Comparison of ENCODE assay signal across 8 cellular contexts in the genomic region with DNA sequence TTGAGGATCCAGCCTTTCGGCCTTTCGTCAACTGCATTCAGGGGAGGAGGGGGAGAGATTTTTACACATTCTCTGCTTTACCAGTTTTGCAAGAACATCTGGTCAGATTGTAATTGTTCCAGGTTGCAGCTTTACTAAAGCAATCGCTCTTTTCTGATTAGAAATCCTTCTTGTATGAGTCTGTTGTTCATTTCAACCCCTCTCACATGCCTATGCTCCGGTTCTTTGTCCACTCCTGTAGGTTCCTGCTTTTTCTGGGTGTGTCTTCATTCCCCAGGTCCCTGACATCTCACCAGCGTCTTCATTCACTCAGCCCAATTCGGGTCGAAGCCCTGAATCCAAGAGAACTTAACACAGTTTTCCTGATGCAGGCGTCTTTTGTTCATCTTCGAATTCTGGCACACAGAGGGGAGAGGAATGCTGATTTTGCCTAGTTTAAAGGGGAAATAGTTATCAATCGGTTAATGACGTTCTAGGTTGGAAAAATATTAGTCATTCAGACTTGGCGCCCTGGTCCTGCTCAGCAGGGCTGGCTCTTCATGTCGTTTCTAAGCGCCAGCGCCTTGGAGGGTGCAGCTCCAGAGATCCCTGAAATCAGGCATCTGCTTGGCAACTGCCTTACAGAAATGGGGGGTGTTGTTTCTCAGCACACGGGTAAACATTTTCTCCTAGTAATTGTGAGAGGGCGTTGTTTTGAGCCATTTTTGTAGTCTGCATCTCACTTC. TPM values are rescaled to one million over a fixed set of nuclear protein-coding genes. Genes with fewer than 3 reads are reported as not detected.
A peak's percentile ranks its signal among the peaks of the same experiment; 100 is the strongest.
DNase-seq lines count a peak whose midpoint lies in the region; ATAC-seq and TF ChIP-seq lines count a peak whose summit lies in the region.

No MANE protein-coding gene starts in this region.

- peaks cover 15% of the 10 kb centered on the region for H3K4me1 ChIP-seq in upper lobe of right lung

- H3K27me3 ChIP-seq in upper lobe of right lung, result no peaks in the 10 kb centered on the region

- TF ChIP-seq CTCF in upper lobe of right lung (IDR thresholded peaks at IDR 0.05), result no peak

- H3K4me3 ChIP-seq in upper lobe of right lung, result peak overlapping the region; percentile 66

- H3K9me3 Mint-ChIP-seq in activated T-cell treated with anti-CD3 and anti-CD28 coated beads, Interleukin-2, amount 50 U/mL, for 4 hours, result no peaks in the 10 kb centered on the region
- H3K9me3 Mint-ChIP-seq in memory B cell, result peaks cover 2% of the 10 kb centered on the region

- peaks cover 14% of the 10 kb centered on the region for H3K4me1 Mint-ChIP-seq in activated T-cell treated with anti-CD3 and anti-CD28 coated beads, Interleukin-2, amount 50 U/mL, for 4 hours (ENCODE audit: low read depth)
- H3K4me1 Mint-ChIP-seq in memory B cell, result peaks cover 7% of the 10 kb centered on the region

- no peaks in the 10 kb centered on the region for H3K9me3 ChIP-seq in upper lobe of right lung

- DNase-seq in activated T-cell treated with anti-CD3 and anti-CD28 coated beads, Interleukin-2, amount 50 U/mL, for 4 hours, result no peak
- DNase-seq in activated T-cell treated with anti-CD3 and anti-CD28 coated beads, Interleukin-2, amount 50 U/mL, for 1 hour, result no peak
- DNase-seq in caudate nucleus (lab: John Stamatoyannopoulos, UW) (no peak), memory B cell (ENCODE audit: low spot score in 2 of 2) (no peak), upper lobe of right lung (no peak), left lobe of liver (ENCODE audit: low spot score) (no peak), amygdala (lab: John Stamatoyannopoulos, UW) (no peak)

- intact Hi-C loops in upper lobe of right lung (cut with DNase I), result no loop called here

- peak overlapping the region; percentile 67 for H3K27ac Mint-ChIP-seq in memory B cell

- peak overlapping the region; percentile 75 for H3K4me3 Mint-ChIP-seq in activated T-cell treated with anti-CD3 and anti-CD28 coated beads, Interleukin-2, amount 50 U/mL, for 4 hours
- peak overlapping the region; percentile 77 for H3K4me3 Mint-ChIP-seq in memory B cell

- H3K36me3 ChIP-seq in upper lobe of right lung, result no peaks in the 10 kb centered on the region

- H3K27ac ChIP-seq in caudate nucleus (ENCODE audit: low read depth, low read length) (peak overlapping the region; percentile 95), upper lobe of right lung (peak overlapping the region; percentile 24)

- no peaks in the 10 kb centered on the region for H3K36me3 Mint-ChIP-seq in activated T-cell treated with anti-CD3 and anti-CD28 coated beads, Interleukin-2, amount 50 U/mL, for 4 hours (ENCODE audit: insufficient read depth)
- H3K36me3 Mint-ChIP-seq in memory B cell, result no peaks in the 10 kb centered on the region

- no peaks in the 10 kb centered on the region for H3K27me3 Mint-ChIP-seq in activated T-cell treated with anti-CD3 and anti-CD28 coated beads, Interleukin-2, amount 50 U/mL, for 4 hours (ENCODE audit: low read depth)
- no peaks in the 10 kb centered on the region for H3K27me3 Mint-ChIP-seq in memory B cell

- ATAC-seq in activated T-cell treated with anti-CD3 and anti-CD28 coated beads, Interleukin-2, amount 50 U/mL, for 4 hours, result no peak
- no peak for ATAC-seq in memory B cell (ENCODE audit: low read depth)
- no peak for ATAC-seq in upper lobe of right lung
- no peak for ATAC-seq in left lobe of liver
- no peak for ATAC-seq in GM21515 (IDR thresholded peaks at IDR 0.05; ENCODE audit: unreplicated experiment)

RNA-seq across cellular contexts. Expression of a gene that starts 1.1 kb away (rescaled TPM):
- under 1 TPM; 0.16 to 0.47 (median 0.46) TPM for total RNA-seq in activated T-cell treated with anti-CD3 and anti-CD28 coated beads, Interleukin-2, amount 50 U/mL, for 4 hours
- total RNA-seq in upper lobe of right lung (2.7 TPM), left lobe of liver (0.63 TPM)
